8 cellular contexts compared by ENCODE assay signal in genomic region chr1:160416369-160416768, GRCh38. TPM values are rescaled to one million over a fixed set of nuclear protein-coding genes. Genes with fewer than 3 reads are reported as not detected.
DNase-seq lines count a peak whose midpoint lies in the region; ATAC-seq and TF ChIP-seq lines count a peak whose summit lies in the region.

No MANE protein-coding gene starts in this region.

- H3K27ac Mint-ChIP-seq in endothelial cell (ENCODE audit: unreplicated experiment) (no peak overlapping the region), type B pancreatic cell (no peak overlapping the region), mesothelial cell of epicardium (no peak overlapping the region), natural killer cell (no peak overlapping the region)

- peaks cover 32% of the 10 kb centered on the region for H3K36me3 Mint-ChIP-seq in endothelial cell (ENCODE audit: low read depth, unreplicated experiment)
- H3K36me3 Mint-ChIP-seq in type B pancreatic cell: peaks cover 22% of the 10 kb centered on the region
- peaks cover 21% of the 10 kb centered on the region for H3K36me3 Mint-ChIP-seq in mesothelial cell of epicardium
- no peaks in the 10 kb centered on the region for H3K36me3 Mint-ChIP-seq in natural killer cell

- peaks cover 38% of the 10 kb centered on the region for H3K4me1 Mint-ChIP-seq in endothelial cell (ENCODE audit: unreplicated experiment)
- H3K4me1 Mint-ChIP-seq in type B pancreatic cell (ENCODE audit: unreplicated experiment): peaks cover 26% of the 10 kb centered on the region
- peaks cover 16% of the 10 kb centered on the region for H3K4me1 Mint-ChIP-seq in mesothelial cell of epicardium
- H3K4me1 Mint-ChIP-seq in natural killer cell: no peaks in the 10 kb centered on the region

- WGBS in heart right ventricle, 2 donors: 58 to 78% methylated on average over 4 of the region's 4 CpGs

- H3K27me3 ChIP-seq in heart right ventricle: no peaks in the 10 kb centered on the region

- H3K4me3 Mint-ChIP-seq in endothelial cell (ENCODE audit: unreplicated experiment) (no peak overlapping the region), type B pancreatic cell (no peak overlapping the region), mesothelial cell of epicardium (no peak overlapping the region), natural killer cell (no peak overlapping the region)

- H3K27ac ChIP-seq in heart right ventricle: no peak overlapping the region

- H3K9me3 Mint-ChIP-seq in endothelial cell (ENCODE audit: unreplicated experiment): no peaks in the 10 kb centered on the region
- H3K9me3 Mint-ChIP-seq in type B pancreatic cell: no peaks in the 10 kb centered on the region
- no peaks in the 10 kb centered on the region for H3K9me3 Mint-ChIP-seq in mesothelial cell of epicardium
- H3K9me3 Mint-ChIP-seq in natural killer cell: no peaks in the 10 kb centered on the region

- H3K4me3 ChIP-seq in heart right ventricle: no peak overlapping the region

- H3K9me3 ChIP-seq in heart right ventricle: no peaks in the 10 kb centered on the region

- TF ChIP-seq CTCF in heart right ventricle (IDR thresholded peaks at IDR 0.05) (peak in 6 of 9 donors; percentile 17 to 39 (median 25)), endothelial cell (IDR thresholded peaks at IDR 0.05; ENCODE audit: unreplicated experiment) (peak; percentile 33), type B pancreatic cell (conservative IDR thresholded peaks at IDR 0.05) (peak; percentile 58), mesothelial cell of epicardium (IDR thresholded peaks at IDR 0.05; ENCODE audit: unreplicated experiment) (no peak), natural killer cell (IDR thresholded peaks at IDR 0.05) (no peak)

- peaks cover 0 to 14% (median 0%) of the 10 kb centered on the region in 9 donors for H3K36me3 ChIP-seq in heart right ventricle

- peaks cover 18% of the 10 kb centered on the region for H3K27me3 Mint-ChIP-seq in endothelial cell (ENCODE audit: unreplicated experiment)
- H3K27me3 Mint-ChIP-seq in type B pancreatic cell: no peaks in the 10 kb centered on the region
- no peaks in the 10 kb centered on the region for H3K27me3 Mint-ChIP-seq in mesothelial cell of epicardium (ENCODE audit: low read depth)
- peaks cover 0 to 3% of the 10 kb centered on the region in 2 donors for H3K27me3 Mint-ChIP-seq in natural killer cell (ENCODE audit: low read depth in 2 of 2)

- H3K4me1 ChIP-seq in heart right ventricle: no peaks in the 10 kb centered on the region

- intact Hi-C loops in heart right ventricle (cut with DNase I) (no loop called here), left ventricle myocardium superior (cut with micrococcal nuclease) (no loop called here), natural killer cell (cut with micrococcal nuclease) (no loop called here)

- DNase-seq in heart right ventricle: no peak
- DNase-seq in left ventricle myocardium superior: no peak
- peak; percentile 75 for DNase-seq in NCI-H2107 treated with DMSO at 0.1 percent for 48 hours (lab: John Stamatoyannopoulos, UW; ENCODE audit: unreplicated experiment)
- peak; percentile 45 for DNase-seq in endothelial cell (ENCODE audit: low spot score)
- no peak for DNase-seq in type B pancreatic cell (ENCODE audit: extremely low spot score, unreplicated experiment)
- DNase-seq in mesothelial cell of epicardium (ENCODE audit: low spot score in 2 of 2, unreplicated experiment in 2 of 2): no peak
- no peak for DNase-seq in central memory CD4-positive, alpha-beta T cell
- no peak for DNase-seq in natural killer cell

- ATAC-seq in heart right ventricle (peak in 4 of 8 donors; percentile 29 to 56 (median 45)), left ventricle myocardium superior (no peak), natural killer cell (no peak)

RNA-seq across cellular contexts. Expression of gene VANGL2, which starts 16.0 kb away (rescaled TPM):
- total RNA-seq in heart right ventricle: 1 to 10 TPM; 1.2 to 4.1 (median 2.1) TPM
- 1 to 10 TPM in 1 of 2 donors, under 1 TPM in 1; 0.68 to 1.9 TPM for polyA plus RNA-seq in heart right ventricle
- 2.6 TPM for total RNA-seq in left ventricle myocardium superior
- total RNA-seq in endothelial cell (ENCODE audit: unreplicated experiment): 79.8 TPM
- 19.8 and 67.3 TPM in 2 replicates for total RNA-seq in type B pancreatic cell (ENCODE audit: low replicate concordance)
- total RNA-seq in mesothelial cell of epicardium: 55.5 to 59.5 TPM (median 57.2 TPM) in 3 replicates
- under 1 TPM in 1 of 3 donors, not detected in 2; 0.08 TPM for total RNA-seq in natural killer cell

RNA-seq across cellular contexts. Expression of gene NHLH1, which starts 49.5 kb away (rescaled TPM):
- total RNA-seq in heart right ventricle (under 1 TPM in 2 of 10 donors, not detected in 8; 0.09 to 0.12 TPM), left ventricle myocardium superior (not detected), endothelial cell (ENCODE audit: unreplicated experiment) (1.2 TPM), type B pancreatic cell (ENCODE audit: low replicate concordance) (0.48 and 2.2 TPM in 2 replicates), mesothelial cell of epicardium (0.27 to 0.38 TPM (median 0.32 TPM) in 3 replicates), natural killer cell (under 1 TPM in 2 of 3 donors, not detected in 1; 0.13 to 0.16 TPM)
- under 1 TPM in 1 of 2 donors, not detected in 1; 0.06 TPM for polyA plus RNA-seq in heart right ventricle

Comparison
In these comparisons a context has a peak if more than half of its experiments do, and no peak if none do; other contexts are left out.
1. DNase-seq: peak in NCI-H2107 treated with DMSO at 0.1 percent for 48 hours (single experiment) and endothelial cell (single experiment); none in heart right ventricle (0 of 2), left ventricle myocardium superior (single experiment), type B pancreatic cell (single experiment), mesothelial cell of epicardium (0 of 2), central memory CD4-positive, alpha-beta T cell (single experiment) and natural killer cell (single experiment).
2. CTCF ChIP-seq: peak in heart right ventricle (6 of 9), endothelial cell (single experiment) and type B pancreatic cell (single experiment); none in mesothelial cell of epicardium (single experiment) and natural killer cell (single experiment).